Comparison of ENCODE assay signal across 7 cellular contexts in the genomic region with DNA sequence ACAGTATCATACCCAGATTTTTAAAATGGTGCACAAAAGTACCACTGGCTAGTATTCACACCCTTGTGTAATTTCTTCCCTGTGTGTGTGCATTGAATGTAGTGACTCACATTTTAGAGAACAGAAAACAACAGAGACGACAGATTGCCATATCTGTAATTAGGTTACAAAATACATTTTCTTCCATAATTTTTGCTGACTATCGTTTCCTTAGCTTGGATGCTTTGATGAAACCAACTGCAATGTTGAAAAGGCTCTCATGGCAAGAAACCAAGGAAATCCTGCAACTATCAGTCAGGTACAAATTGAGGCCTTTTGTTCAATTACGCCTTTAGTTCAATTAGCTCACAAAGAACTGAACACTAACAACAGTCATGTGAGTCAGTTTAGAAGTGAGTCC.
"Had no signal": no experiment of that assay in that cellular context is flagged by ENCODE, and none has a peak within 500 bp of the region (broad histone marks: within the 10 kb centered on the region; RNA-seq: fewer than 3 reads in every experiment).

No MANE protein-coding gene starts in this region.

- ATAC-seq: GM23338 had no signal

- H3K4me3 ChIP-seq: GM23338 had no signal

- H2AFZ ChIP-seq: GM23338 had no signal

- H3K4me2 ChIP-seq: GM23338 had no signal

- DNase-seq: H9, HCEC 1CT, KG1 had no signal

- FAIRE-seq: H1, H54, HTR-8/SVneo had no signal
